ENCODE assay signal across 1 cellular context in genomic region chr1:113938192-113938591, GRCh38.
TF ChIP-seq lines count a peak whose summit lies in the region.

No MANE protein-coding gene starts in this region.

TF ChIP-seq in HepG2, 621 proteins besides CTCF, POLR2A, EP300 and RAD21:
- no peak for TF ChIP-seq ZSCAN25 (CRISPR knock-in tag; IDR thresholded peaks at IDR 0.05)
- TF ChIP-seq RELA (CRISPR knock-in tag; IDR thresholded peaks at IDR 0.05), result no peak
- 0 out of 2 replicates have a peak, but pooled peaks have one; percentile 30 for TF ChIP-seq ZNF770 (CRISPR knock-in tag; IDR thresholded peaks at IDR 0.05)
